9 cellular contexts compared by ENCODE assay signal in the genomic region with DNA sequence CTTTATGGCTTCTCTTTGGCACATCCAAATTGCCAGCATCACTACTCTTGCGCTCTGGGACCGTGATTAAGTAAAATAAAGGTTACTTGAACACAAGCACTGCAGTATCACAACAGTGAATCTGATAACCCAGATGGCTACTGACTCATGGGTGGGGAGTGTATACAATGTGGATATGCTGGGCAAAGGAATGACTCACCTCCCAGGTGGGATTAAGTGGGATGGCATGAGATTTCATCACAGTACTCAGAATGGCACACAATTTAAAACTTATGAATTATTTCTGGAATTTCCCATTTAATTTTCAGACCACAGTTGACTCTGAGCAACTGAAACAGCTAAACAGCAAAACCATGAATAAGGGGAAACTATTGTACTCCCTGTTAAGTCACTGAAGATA. TPM values are rescaled to one million over a fixed set of nuclear protein-coding genes. Genes with fewer than 3 reads are reported as not detected.
DNase-seq lines count a peak whose midpoint lies in the region; ATAC-seq and TF ChIP-seq lines count a peak whose summit lies in the region.
"Had no signal": no experiment of that assay in that cellular context is flagged by ENCODE, and none has a peak within 500 bp of the region (broad histone marks: within the 10 kb centered on the region; RNA-seq: fewer than 3 reads in every experiment).

No MANE protein-coding gene starts in this region.

- H3K4me3 Mint-ChIP-seq in HFFc6: peak overlapping the region; percentile 46
- no peak overlapping the region for H3K4me3 Mint-ChIP-seq in activated T-helper 1 cell treated with anti-CD3 and anti-CD28 coated beads, Interleukin-12 subunit alpha, Interleukin-12 subunit beta, Interleukin-2, Interleukin-4 antibody, amounts not matched to agents 30 ng/mL and 10 ng/mL and 1 ng/mL, durations not matched to agents 14 hours and 24 hours and 36 hours
- H3K4me3 Mint-ChIP-seq: activated B cell treated with CpG ODN at 0.5 μM for 24 hours had no signal

- peak overlapping the region; percentile 51 for H3K27ac Mint-ChIP-seq in HFFc6
- H3K27ac Mint-ChIP-seq in activated T-helper 1 cell treated with anti-CD3 and anti-CD28 coated beads, Interleukin-12 subunit alpha, Interleukin-12 subunit beta, Interleukin-2, Interleukin-4 antibody, amounts not matched to agents 30 ng/mL and 10 ng/mL and 1 ng/mL, durations not matched to agents 14 hours and 24 hours and 36 hours: peak overlapping the region; percentile 45
- H3K27ac Mint-ChIP-seq: activated B cell treated with CpG ODN at 0.5 μM for 24 hours had no signal

- intact Hi-C loops in activated T-helper 1 cell treated with anti-CD3 and anti-CD28 coated beads, Interleukin-12 subunit alpha, Interleukin-12 subunit beta, Interleukin-2, Interleukin-4 antibody, amounts not matched to agents 30 ng/mL and 10 ng/mL and 1 ng/mL, durations not matched to agents 14 hours and 24 hours and 36 hours (cut with micrococcal nuclease): loop anchor here (10.0 kb wide), 1 partner anchor 952 kb away; a partner anchor contains a TSS

- DNase-seq in COLO829 (ENCODE audit: low spot score): peak; percentile 3
- DNase-seq in HFFc6: peak; percentile 70
- no peak for DNase-seq in activated T-helper 1 cell treated with anti-CD3 and anti-CD28 coated beads, Interleukin-12 subunit alpha, Interleukin-12 subunit beta, Interleukin-2, Interleukin-4 antibody, amounts not matched to agents 30 ng/mL and 10 ng/mL and 1 ng/mL, durations not matched to agents 14 hours and 24 hours and 36 hours (ENCODE audit: low spot score)
- DNase-seq in iris pigment epithelial cell (ENCODE audit: low read depth): peak; percentile 79
- no peak for DNase-seq in NOMO-1 (lab: John Stamatoyannopoulos, UW; ENCODE audit: unreplicated experiment in 2 of 2)
- DNase-seq: activated B cell treated with CpG ODN at 0.5 μM for 24 hours had no signal

- H3K36me3 Mint-ChIP-seq in HFFc6 (ENCODE audit: low read depth): peaks cover 7% of the 10 kb centered on the region
- peaks cover 22% of the 10 kb centered on the region for H3K36me3 Mint-ChIP-seq in activated T-helper 1 cell treated with anti-CD3 and anti-CD28 coated beads, Interleukin-12 subunit alpha, Interleukin-12 subunit beta, Interleukin-2, Interleukin-4 antibody, amounts not matched to agents 30 ng/mL and 10 ng/mL and 1 ng/mL, durations not matched to agents 14 hours and 24 hours and 36 hours (ENCODE audit: low read depth)

- no peak for TF ChIP-seq CTCF in HFFc6 (IDR thresholded peaks at IDR 0.05)

- H3K9me3 Mint-ChIP-seq in HFFc6: no peaks in the 10 kb centered on the region
- H3K9me3 Mint-ChIP-seq in activated T-helper 1 cell treated with anti-CD3 and anti-CD28 coated beads, Interleukin-12 subunit alpha, Interleukin-12 subunit beta, Interleukin-2, Interleukin-4 antibody, amounts not matched to agents 30 ng/mL and 10 ng/mL and 1 ng/mL, durations not matched to agents 14 hours and 24 hours and 36 hours: no peaks in the 10 kb centered on the region
- H3K9me3 Mint-ChIP-seq: activated B cell treated with CpG ODN at 0.5 μM for 24 hours had no signal

- no peak for ATAC-seq in HG03378 (IDR thresholded peaks at IDR 0.05; ENCODE audit: unreplicated experiment)
- ATAC-seq in HG02981 (IDR thresholded peaks at IDR 0.05; ENCODE audit: unreplicated experiment): no peak
- no peak for ATAC-seq in HG02885 (IDR thresholded peaks at IDR 0.05; ENCODE audit: poor library complexity, unreplicated experiment)

- no peaks in the 10 kb centered on the region; the same call in 1 of the 2 replicates for H3K27me3 Mint-ChIP-seq in HFFc6 (ENCODE audit: insufficient read depth)
- no peaks in the 10 kb centered on the region for H3K27me3 Mint-ChIP-seq in activated T-helper 1 cell treated with anti-CD3 and anti-CD28 coated beads, Interleukin-12 subunit alpha, Interleukin-12 subunit beta, Interleukin-2, Interleukin-4 antibody, amounts not matched to agents 30 ng/mL and 10 ng/mL and 1 ng/mL, durations not matched to agents 14 hours and 24 hours and 36 hours (ENCODE audit: insufficient read depth)
- H3K27me3 Mint-ChIP-seq: activated B cell treated with CpG ODN at 0.5 μM for 24 hours had no signal

- peaks cover 40% of the 10 kb centered on the region for H3K4me1 Mint-ChIP-seq in HFFc6 (ENCODE audit: low read depth)
- peaks cover 20% of the 10 kb centered on the region for H3K4me1 Mint-ChIP-seq in activated T-helper 1 cell treated with anti-CD3 and anti-CD28 coated beads, Interleukin-12 subunit alpha, Interleukin-12 subunit beta, Interleukin-2, Interleukin-4 antibody, amounts not matched to agents 30 ng/mL and 10 ng/mL and 1 ng/mL, durations not matched to agents 14 hours and 24 hours and 36 hours (ENCODE audit: low read depth)

RNA-seq across cellular contexts. Expression of a gene that starts 4.3 kb away (rescaled TPM):
- 10 to 100 TPM; 26.6 to 31.0 (median 28.0) TPM for total RNA-seq in HFFc6 (2021; fragmentation: NEBNext Ultra II Directional; extraction: Animal tissue kit (Norgen Biotek cat#: 25700))
- 32.4 and 35.5 TPM in 2 replicates for total RNA-seq in activated T-helper 1 cell treated with anti-CD3 and anti-CD28 coated beads, Interleukin-12 subunit alpha, Interleukin-12 subunit beta, Interleukin-2, Interleukin-4 antibody, amounts not matched to agents 30 ng/mL and 10 ng/mL and 1 ng/mL, durations not matched to agents 14 hours and 24 hours and 36 hours

RNA-seq across cellular contexts. Expression of a gene that starts 4.5 kb away (rescaled TPM):
- total RNA-seq in HFFc6 (2021; fragmentation: NEBNext Ultra II Directional; extraction: Animal tissue kit (Norgen Biotek cat#: 25700)): 100 to 1,000 TPM in 3 of 6 experiments, 10 to 100 TPM in 3; 74.4 to 118 (median 96.0) TPM
- 89.0 and 94.9 TPM in 2 replicates for total RNA-seq in activated T-helper 1 cell treated with anti-CD3 and anti-CD28 coated beads, Interleukin-12 subunit alpha, Interleukin-12 subunit beta, Interleukin-2, Interleukin-4 antibody, amounts not matched to agents 30 ng/mL and 10 ng/mL and 1 ng/mL, durations not matched to agents 14 hours and 24 hours and 36 hours

Comparison
In these comparisons a context has a peak if more than half of its experiments do, and no peak if none do; other contexts are left out.
1. DNase-seq: peak in COLO829 (single experiment), HFFc6 (single experiment) and iris pigment epithelial cell (single experiment); none in activated T-helper 1 cell treated with anti-CD3 and anti-CD28 coated beads, Interleukin-12 subunit alpha, Interleukin-12 subunit beta, Interleukin-2, Interleukin-4 antibody, amounts not matched to agents 30 ng/mL and 10 ng/mL and 1 ng/mL, durations not matched to agents 14 hours and 24 hours and 36 hours (single experiment) and NOMO-1 (0 of 2).